21 cellular contexts compared by ENCODE assay signal in the genomic region with DNA sequence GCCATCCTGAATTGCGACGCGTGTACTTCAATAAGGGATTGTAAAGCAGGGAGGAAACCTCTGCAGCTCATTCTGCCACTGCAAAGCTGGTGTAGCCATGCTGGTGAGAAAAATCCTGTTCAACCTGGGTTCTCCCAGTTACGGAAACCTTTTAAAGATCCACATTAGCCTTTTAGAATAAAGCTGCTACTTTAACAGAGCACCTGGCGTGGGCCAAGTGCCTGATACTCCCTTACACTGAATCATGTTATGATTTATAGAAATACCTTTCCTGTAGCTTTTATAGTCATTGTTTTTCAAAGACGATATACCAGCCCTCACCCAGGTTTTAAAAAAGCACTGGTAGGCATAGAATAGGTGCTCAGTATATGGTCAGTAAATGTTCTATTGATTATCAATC.
"Had no signal": no experiment of that assay in that cellular context is flagged by ENCODE, and none has a peak within 500 bp of the region (broad histone marks: within the 10 kb centered on the region; RNA-seq: fewer than 3 reads in every experiment).

No MANE protein-coding gene starts in this region.

- H3K27ac ChIP-seq: body of pancreas, colonic mucosa, lower lobe of right lung, parathyroid adenoma, right lobe of liver, thoracic aorta, upper lobe of left lung had no signal

- H3K4me1 Mint-ChIP-seq: activated B cell treated with CpG ODN at 0.5 μM for 24 hours had no signal

- H3K9me3 ChIP-seq: body of pancreas, colonic mucosa, lower lobe of right lung, right lobe of liver, thoracic aorta, upper lobe of left lung had no signal

- H3K36me3 ChIP-seq: colonic mucosa had no signal

- H3K9me3 Mint-ChIP-seq: activated B cell treated with CpG ODN at 0.5 μM for 24 hours; activated naive CD4-positive, alpha-beta T cell treated with anti-CD3 and anti-CD28 coated beads, Interleukin-2, amount 10 ng/mL, durations not matched to agents 7 days and 5 days; natural killer cell treated with Interleukin-12 subunit alpha and Interleukin-12 subunit beta and Interleukin-15 and Interleukin-18, amount 100 ng/mL, for 72 hours had no signal

- ATAC-seq: body of pancreas; left colon; lower lobe of right lung; natural killer cell treated with Interleukin-12 subunit alpha and Interleukin-12 subunit beta and Interleukin-15 and Interleukin-18, amount 100 ng/mL, for 72 hours; right lobe of liver; Right ventricle myocardium inferior had no signal

- DNase-seq: activated B cell treated with CpG ODN at 0.5 μM for 24 hours; activated naive CD4-positive, alpha-beta T cell treated with anti-CD3 and anti-CD28 coated beads, Interleukin-2, amount 10 ng/mL, durations not matched to agents 7 days and 5 days; body of pancreas; central memory CD4-positive, alpha-beta T cell; colonic mucosa; erythroblast; foreskin melanocyte; glutamatergic neuron; hippocampal formation; islet precursor cell; left colon; lower lobe of right lung; right lobe of liver; small intestine; stimulated activated CD4-positive, alpha-beta T cell treated with anti-CD3 and anti-CD28 coated beads, Interleukin-15, amount 100 ng/mL, for 24 hours; stimulated activated CD4-positive, alpha-beta T cell treated with anti-CD3 and anti-CD28 coated beads, Interleukin-4, amount 100 ng/mL, for 1 hour; upper lobe of left lung had no signal

- H3K27me3 ChIP-seq: body of pancreas, colonic mucosa, right lobe of liver, upper lobe of left lung had no signal

- H3K4me1 ChIP-seq: body of pancreas, colonic mucosa, lower lobe of right lung, parathyroid adenoma, right lobe of liver, upper lobe of left lung had no signal

- H3K4me3 ChIP-seq: body of pancreas, colonic mucosa, lower lobe of right lung, right lobe of liver, thoracic aorta, upper lobe of left lung had no signal

- H3K27me3 Mint-ChIP-seq: activated B cell treated with CpG ODN at 0.5 μM for 24 hours; activated naive CD4-positive, alpha-beta T cell treated with anti-CD3 and anti-CD28 coated beads, Interleukin-2, amount 10 ng/mL, durations not matched to agents 7 days and 5 days; natural killer cell treated with Interleukin-12 subunit alpha and Interleukin-12 subunit beta and Interleukin-15 and Interleukin-18, amount 100 ng/mL, for 72 hours had no signal

- H3K27ac Mint-ChIP-seq: activated B cell treated with CpG ODN at 0.5 μM for 24 hours; activated naive CD4-positive, alpha-beta T cell treated with anti-CD3 and anti-CD28 coated beads, Interleukin-2, amount 10 ng/mL, durations not matched to agents 7 days and 5 days; natural killer cell treated with Interleukin-12 subunit alpha and Interleukin-12 subunit beta and Interleukin-15 and Interleukin-18, amount 100 ng/mL, for 72 hours had no signal

- H3K4me3 Mint-ChIP-seq: activated B cell treated with CpG ODN at 0.5 μM for 24 hours; activated naive CD4-positive, alpha-beta T cell treated with anti-CD3 and anti-CD28 coated beads, Interleukin-2, amount 10 ng/mL, durations not matched to agents 7 days and 5 days; natural killer cell treated with Interleukin-12 subunit alpha and Interleukin-12 subunit beta and Interleukin-15 and Interleukin-18, amount 100 ng/mL, for 72 hours had no signal
